ENCODE assay signal across 8 cellular contexts in the genomic region with DNA sequence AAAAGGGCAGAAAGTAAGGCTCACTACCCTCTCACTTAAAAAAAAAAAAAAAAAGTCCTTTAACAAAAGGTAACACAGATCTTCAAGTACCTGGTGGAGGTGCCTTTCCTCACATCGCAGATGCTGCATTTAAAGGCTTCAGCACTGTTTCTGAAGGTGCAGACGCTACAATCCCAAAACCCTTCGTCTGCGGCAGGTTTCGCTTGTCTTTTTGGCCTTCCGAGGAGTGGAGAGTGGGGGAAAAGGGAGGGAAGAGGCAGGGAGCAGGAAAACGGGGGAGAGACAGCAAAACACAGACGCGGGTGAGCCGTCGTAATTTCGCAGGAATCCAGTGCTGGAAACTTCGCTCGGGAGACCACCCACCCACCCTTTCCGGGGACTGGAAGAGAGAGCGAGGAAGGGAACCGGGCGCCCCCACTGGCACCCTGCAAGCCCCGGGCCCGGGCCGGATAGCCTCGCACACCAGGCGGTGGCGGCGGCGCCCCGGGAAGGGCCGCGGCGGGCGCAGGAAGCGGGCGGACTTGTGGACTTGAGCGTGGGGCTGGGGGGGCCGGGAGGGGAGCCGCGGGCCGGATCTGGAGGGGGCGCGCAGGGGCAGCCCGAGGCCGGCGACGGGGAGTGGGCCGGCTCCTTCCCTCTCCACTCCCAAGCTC. TPM values are rescaled to one million over a fixed set of nuclear protein-coding genes. Genes with fewer than 3 reads are reported as not detected.
DNase-seq lines count a peak whose midpoint lies in the region; ATAC-seq and TF ChIP-seq lines count a peak whose summit lies in the region.

TSS of gene RYBP (minus strand) at position 216 of the 653 bp plus-strand sequence.

- TF ChIP-seq CTCF in AG04450 (IDR thresholded peaks at IDR 0.05; ENCODE audit: low read depth, low read length) = no peak; the same call in 1 of the 2 replicates
- TF ChIP-seq CTCF in cardiac fibroblast (IDR thresholded peaks at IDR 0.05; ENCODE audit: low read depth, low read length) = no peak

- H3K27me3 ChIP-seq in AG04450 (ENCODE audit: control insufficient read depth, insufficient read depth, low read length) = peaks cover 5% of the 10 kb centered on the region

- peak within 1 kb of the TSS; percentile 48 for H3K27ac ChIP-seq in AG04450 (ENCODE audit: low read depth, low read length)

- POLR2A ChIA-PET in AG04450 (lab: Yijun Ruan, JAX) = interaction anchor here (1.1 kb wide), 1 partner anchor 41 kb away, joined by 9 read pairs; no protein-coding TSS in a partner anchor

- peaks cover 4% of the 10 kb centered on the region; the same call in 1 of the 2 replicates for H3K9me3 ChIP-seq in AG04450 (ENCODE audit: control insufficient read depth, insufficient read depth, low read length)

- ATAC-seq in GM18868 (IDR thresholded peaks at IDR 0.05; ENCODE audit: unreplicated experiment) (peak; percentile 28), HG03103 (IDR thresholded peaks at IDR 0.05; ENCODE audit: low read depth, unreplicated experiment) (peak; percentile 26)

- CTCF ChIA-PET in AG04450 (lab: Charles Lee) = interaction anchor here (0.8 kb wide), 1 partner anchor 491 kb away, joined by 3 read pairs; no protein-coding TSS in a partner anchor

- DNase-seq in AG04450 (ENCODE audit: low read depth, low spot score) = no peak
- peak; percentile 43 for DNase-seq in SK-N-DZ (ENCODE audit: low spot score)
- peak; percentile 39 to 43 for DNase-seq in cardiac fibroblast (ENCODE audit: low read depth in 2 of 2)
- peak; percentile 82 for DNase-seq in left kidney (ENCODE audit: low read depth, low spot score)
- peak; percentile 21 to 30 for DNase-seq in stimulated activated CD8-positive, alpha-beta memory T cell treated with anti-CD3 and anti-CD28 coated beads, Interleukin-7, amount 100 ng/mL, for 48 hours (ENCODE audit: extremely low read depth in 1 of 2, low read depth in 1 of 2)
- DNase-seq in NCI-H510A (lab: John Stamatoyannopoulos, UW) = no peak

- H3K4me3 ChIP-seq in AG04450 (ENCODE audit: low read depth, low read length) = peak within 1 kb of the TSS; percentile 86
- peak within 1 kb of the TSS; percentile 77 to 82 for H3K4me3 ChIP-seq in cardiac fibroblast (replicated peaks in 1 of 2; ENCODE audit: low read depth in 2 of 2, low read length in 2 of 2)

RNA-seq across cellular contexts. Expression of gene RYBP, which starts in this region (rescaled TPM):
- 10.3 and 13.7 TPM in 2 replicates for polyA plus RNA-seq in AG04450 (2011; rRNA removed)
- polyA minus RNA-seq in AG04450 (2011; rRNA and poly(A)+ RNA removed) = 9.2 and 12.9 TPM in 2 replicates
- 4.7 and 5.0 TPM in 2 replicates for polyA plus RNA-seq in SK-N-DZ (2014; cell fraction: cytosol; rRNA removed)
- 5.3 and 6.6 TPM in 2 replicates for polyA plus RNA-seq in SK-N-DZ (2014; cell fraction: nucleus; rRNA removed)

Comparison
In these comparisons a context has a peak if more than half of its experiments do, and no peak if none do; other contexts are left out.
1. DNase-seq: peak in SK-N-DZ (single experiment), cardiac fibroblast (2 of 2), left kidney (single experiment) and stimulated activated CD8-positive, alpha-beta memory T cell treated with anti-CD3 and anti-CD28 coated beads, Interleukin-7, amount 100 ng/mL, for 48 hours (2 of 2); none in AG04450 (single experiment) and NCI-H510A (single experiment).